Comparison of ENCODE assay signal across 12 cellular contexts in the genomic region with DNA sequence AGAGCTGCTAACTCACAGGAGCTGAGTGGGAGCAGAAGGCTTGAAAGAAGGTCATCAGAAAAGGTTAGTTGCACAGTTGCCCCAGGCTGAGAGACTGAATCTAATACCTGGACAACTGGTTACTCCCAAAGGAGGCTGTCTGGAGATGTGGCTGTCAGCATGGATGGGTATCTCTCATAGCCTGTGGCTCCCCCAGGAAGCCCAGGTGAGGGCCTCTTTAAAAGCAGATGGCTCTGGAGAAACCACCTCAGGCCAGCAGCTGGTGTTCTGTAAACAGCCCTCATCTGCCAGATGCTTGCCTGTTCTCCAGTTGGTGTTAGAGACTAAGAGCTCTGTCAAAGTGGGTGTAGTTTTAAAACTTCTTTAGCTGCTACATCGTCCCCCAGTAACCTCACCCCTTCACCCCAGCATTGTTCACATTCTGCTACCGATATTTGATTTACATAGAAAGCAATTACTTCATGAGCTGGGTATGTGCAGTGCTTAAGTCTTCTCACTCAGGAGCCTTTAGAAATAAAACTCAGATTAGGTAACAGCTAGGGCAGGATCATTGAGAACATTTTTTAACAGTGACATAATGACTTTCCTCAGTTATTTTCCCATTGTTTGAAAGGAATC. TPM values are rescaled to one million over a fixed set of nuclear protein-coding genes. Genes with fewer than 3 reads are reported as not detected.
A peak's percentile ranks its signal among the peaks of the same experiment; 100 is the strongest.
DNase-seq lines count a peak whose midpoint lies in the region; ATAC-seq and TF ChIP-seq lines count a peak whose summit lies in the region.
"Had no signal": no experiment of that assay in that cellular context is flagged by ENCODE, and none has a peak within 500 bp of the region (broad histone marks: within the 10 kb centered on the region; RNA-seq: fewer than 3 reads in every experiment).

No MANE protein-coding gene starts in this region.

- H2BK15ac ChIP-seq in IMR-90 (ENCODE audit: low read depth, low read length) = no peak overlapping the region

- H3K27me3 ChIP-seq in AG04450 (ENCODE audit: control insufficient read depth, insufficient read depth, low read length) = peaks cover 2% of the 10 kb centered on the region
- H3K27me3 ChIP-seq in IMR-90 (ENCODE audit: control insufficient read depth, insufficient read depth, low read length) = peaks cover 2% of the 10 kb centered on the region

- no peak overlapping the region for H2BK120ac ChIP-seq in IMR-90 (ENCODE audit: low read depth, low read length)

- H3K56ac ChIP-seq in IMR-90 (ENCODE audit: extremely low read depth, insufficient read depth, low read length) = no peak overlapping the region

- H3K14ac ChIP-seq in IMR-90 (replicated peaks; ENCODE audit: low read depth, low read length) = no peak overlapping the region

- H4K8ac ChIP-seq in IMR-90 (ENCODE audit: low read depth in 2 of 2, low read length in 2 of 2) = no peak overlapping the region

- no peak for TF ChIP-seq RAD21 in IMR-90 (IDR thresholded peaks at IDR 0.05; ENCODE audit: low read length)

- no TSS peak for BruUV-seq in IMR-90 (replicated peaks; lab: Mats Ljungman, UMichigan)

- no peaks in the 10 kb centered on the region for H3K9me3 ChIP-seq in AG04450 (ENCODE audit: control insufficient read depth, insufficient read depth, low read length)
- H3K9me3 ChIP-seq in IMR-90 (ENCODE audit: control insufficient read depth, insufficient read depth, low read length) = no peaks in the 10 kb centered on the region
- H3K9me3 ChIP-seq: prostate gland had no signal

- CTCF ChIA-PET in AG04450 (lab: Charles Lee) = interaction anchor here (1.1 kb wide), 1 partner anchor 25 kb away, joined by 3 read pairs; no protein-coding TSS in a partner anchor
- CTCF ChIA-PET in IMR-90 (lab: Yijun Ruan, JAX) = interaction anchor here (0.6 to 1.3 kb wide), 3 partner anchors 9 to 14 kb away, joined by 3 read pairs; no protein-coding TSS in a partner anchor

- H3K4ac ChIP-seq in IMR-90 (ENCODE audit: low read depth, low read length) = no peak overlapping the region

- H3K36me3 ChIP-seq in IMR-90 (ENCODE audit: control insufficient read depth, insufficient read depth, low read length) = no peaks in the 10 kb centered on the region
- H3K36me3 ChIP-seq: prostate gland had no signal

- H3K23ac ChIP-seq in IMR-90 (ENCODE audit: low read depth, low read length) = no peak overlapping the region

- no peaks in the 10 kb centered on the region; the same call in 1 of the 2 replicates for H3K9me1 ChIP-seq in IMR-90 (ENCODE audit: insufficient read depth, low read length)

- no peak overlapping the region for H4K5ac ChIP-seq in IMR-90 (ENCODE audit: low read depth, low read length)

- no peak overlapping the region for H3K4me2 ChIP-seq in IMR-90 (ENCODE audit: low read depth, low read length)

- POLR2A ChIA-PET in AG04450 (lab: Yijun Ruan, JAX) (interaction anchor here (0.9 kb wide), 1 partner anchor 75 kb away, joined by 5 read pairs; no protein-coding TSS in a partner anchor), IMR-90 (lab: Charles Lee; ENCODE audit: unreplicated experiment) (no interaction called here)

- H3K9ac ChIP-seq in IMR-90 (ENCODE audit: low read depth, low read length) = no peak overlapping the region

- no peaks in the 10 kb centered on the region for H3K79me1 ChIP-seq in IMR-90 (ENCODE audit: low read depth in 1 of 2, low read length in 2 of 2)

- no peaks in the 10 kb centered on the region for H4K20me1 ChIP-seq in IMR-90 (ENCODE audit: insufficient read depth, low read length)

- no peak overlapping the region for H3K18ac ChIP-seq in IMR-90 (ENCODE audit: low read depth, low read length)

- no peak overlapping the region for H2AK5ac ChIP-seq in IMR-90 (ENCODE audit: low read depth, low read length)

- H3K4me3 ChIP-seq in AG04450 (ENCODE audit: low read depth, low read length) = no peak overlapping the region
- no peak overlapping the region for H3K4me3 ChIP-seq in IMR-90 (ENCODE audit: insufficient read depth, low read depth, low read length)
- H3K4me3 ChIP-seq: prostate gland had no signal

- in situ Hi-C loops in IMR-90 (cut with MboI; ENCODE audit: low sequenced_read_pairs) = no loop called here

- H2AK9ac ChIP-seq in IMR-90 (replicated peaks; ENCODE audit: low read depth, low read length, poor library complexity) = no peak overlapping the region

- intact Hi-C loops in IMR-90 (cut with micrococcal nuclease) = no loop called here

- no CpG with 5 or more reads among the region's 2 CpGs for WGBS in IMR-90 (ENCODE audit: extremely low coverage in 2 of 2, insufficient read length in 1 of 2), 2 experiments

- TF ChIP-seq POLR2A in IMR-90 (IDR thresholded peaks at IDR 0.05; ENCODE audit: low read depth, low read length) = no peak

- TF ChIP-seq CTCF in AG04450 (IDR thresholded peaks at IDR 0.05; ENCODE audit: low read depth, low read length) = no peak
- no peak for TF ChIP-seq CTCF in IMR-90 (conservative IDR thresholded peaks at IDR 0.05; ENCODE audit: low read depth, low read length)

- H2BK5ac ChIP-seq in IMR-90 (ENCODE audit: low read depth, low read length, poor library complexity, severe bottlenecking) = no peak overlapping the region

- H2BK20ac ChIP-seq in IMR-90 (ENCODE audit: low read depth, low read length) = no peak overlapping the region

- dilution Hi-C loops in IMR-90 (cut with HindIII; ENCODE audit: low sequenced_read_pairs, unreplicated experiment) = no loop called here

- ATAC-seq in IMR-90 (ENCODE audit: low read depth) = peak; percentile 91
- ATAC-seq in GM19023 (IDR thresholded peaks at IDR 0.05; ENCODE audit: unreplicated experiment) = no peak
- no peak for ATAC-seq in HG02970 (IDR thresholded peaks at IDR 0.05; ENCODE audit: low FRiP score, unreplicated experiment)

- H3K27ac ChIP-seq in AG04450 (ENCODE audit: low read depth, low read length) = peak overlapping the region; percentile 12
- no peak overlapping the region for H3K27ac ChIP-seq in IMR-90 (ENCODE audit: insufficient read depth, low read length)
- H3K27ac ChIP-seq: prostate gland had no signal

- no peak overlapping the region for H4K91ac ChIP-seq in IMR-90 (ENCODE audit: insufficient read depth, low read depth, low read length)

- H3K4me1 ChIP-seq in IMR-90 (ENCODE audit: control insufficient read depth, insufficient read depth, low read length) = peaks cover 6% of the 10 kb centered on the region; the same call in 1 of the 2 replicates
- H3K4me1 ChIP-seq: prostate gland had no signal

- no peak overlapping the region for H2AFZ ChIP-seq in IMR-90 (replicated peaks; ENCODE audit: low read length, poor library complexity)

- DNase-seq in AG04450 (ENCODE audit: low read depth, low spot score) (peak; percentile 65), IMR-90 (peak; percentile 90), RPMI7951 (ENCODE audit: low read depth) (peak; percentile 42), iPS DF 4.7 (ENCODE audit: extremely low read depth, low spot score) (peak; percentile 14), foreskin melanocyte (no peak)
- no peak for DNase-seq in activated CD8-positive, alpha-beta memory T cell treated with anti-CD3 and anti-CD28 coated beads, Interleukin-2, amount 50 U/mL, for 48 hours
- DNase-seq: activated CD4-positive, CD25-positive, alpha-beta regulatory T cell treated with anti-CD3 and anti-CD28 coated beads, Interleukin-2, amount 50 U/mL, for 72 hours; CD4-positive, CD25-positive, alpha-beta regulatory T cell; Karpas-422 had no signal

TF ChIP-seq in IMR-90, 13 proteins besides CTCF, POLR2A, EP300 and RAD21:
- TF ChIP-seq USF2 (IDR thresholded peaks at IDR 0.05; ENCODE audit: low read depth, low read length) = no peak
- TF ChIP-seq RFX5 (IDR thresholded peaks at IDR 0.05; ENCODE audit: low read depth, low read length) = no peak
- TF ChIP-seq CEBPB (IDR thresholded peaks at IDR 0.05; ENCODE audit: low read depth, low read length) = 0 out of 2 replicates have a peak, but pooled peaks have one; percentile 18

RNA-seq across cellular contexts. Expression of gene DACT1, which starts 25.8 kb away (rescaled TPM):
- polyA plus RNA-seq in AG04450 (2011; rRNA removed) (6.1 and 6.2 TPM in 2 replicates), IMR-90 (2012; rRNA removed) (5.8 and 6.5 TPM in 2 replicates)
- 7.3 and 7.9 TPM in 2 replicates for polyA minus RNA-seq in AG04450 (2011; rRNA and poly(A)+ RNA removed)
- total RNA-seq in IMR-90 (2012; rRNA removed) = 8.1 and 9.7 TPM in 2 replicates
- polyA plus RNA-seq in IMR-90 (2012; cell fraction: cytosol; rRNA removed) = 3.1 and 3.3 TPM in 2 replicates
- 5.1 and 11.9 TPM in 2 replicates for polyA plus RNA-seq in IMR-90 (2012; cell fraction: nucleus; rRNA removed; ENCODE audit: low replicate concordance)
- total RNA-seq in RPMI7951 (2014; rRNA removed; shearing (Covaris generic)) = 22.2 and 23.1 TPM in 2 replicates

Comparison
In these comparisons a context has a peak if more than half of its experiments do, and no peak if none do; other contexts are left out.
1. DNase-seq: peak in AG04450 (single experiment), IMR-90 (single experiment), RPMI7951 (single experiment) and iPS DF 4.7 (single experiment); none in foreskin melanocyte (single experiment) and activated CD8-positive, alpha-beta memory T cell treated with anti-CD3 and anti-CD28 coated beads, Interleukin-2, amount 50 U/mL, for 48 hours (single experiment).